In the genomic region with DNA sequence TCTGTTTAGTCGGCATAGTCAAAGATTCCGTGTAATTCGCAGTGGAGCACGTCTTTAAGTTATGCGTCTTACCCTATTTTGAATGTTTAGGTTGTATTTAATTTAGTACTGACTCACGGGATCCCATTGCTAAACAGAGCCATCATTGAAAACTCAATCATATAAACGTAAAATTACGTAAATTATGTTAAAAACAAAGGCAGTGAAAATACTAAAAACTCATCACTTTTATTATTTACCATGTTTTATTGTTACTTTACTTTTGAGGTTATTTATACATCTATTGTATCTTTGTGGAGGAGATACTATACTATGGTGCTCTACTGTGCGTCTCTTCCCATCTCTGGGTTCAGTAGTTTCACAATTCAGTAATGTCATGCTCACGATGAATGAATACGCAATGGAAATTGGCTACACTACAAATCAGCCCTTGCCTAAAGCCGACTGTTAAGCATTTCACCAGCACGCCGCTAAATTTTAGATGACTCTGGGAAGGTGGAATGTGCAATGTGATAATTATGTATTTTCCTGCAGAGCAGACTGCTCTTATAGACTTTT, we compare ENCODE assay signal across 8 cellular contexts. TPM values are rescaled to one million over a fixed set of nuclear protein-coding genes. Genes with fewer than 3 reads are reported as not detected.
DNase-seq lines count a peak whose midpoint lies in the region; ATAC-seq and TF ChIP-seq lines count a peak whose summit lies in the region.

No MANE protein-coding gene starts in this region.

- peak overlapping the region; percentile 87 for H3K9ac ChIP-seq in fibroblast of lung (ENCODE audit: insufficient read depth, low read length)

- peaks cover 12% of the 10 kb centered on the region for H3K4me1 Mint-ChIP-seq in nephron progenitor cell

- H3K4me2 ChIP-seq in fibroblast of lung (ENCODE audit: extremely low read depth, insufficient read depth, low read length): peak overlapping the region; percentile 46

- no peaks in the 10 kb centered on the region for H3K27me3 ChIP-seq in fibroblast of lung (ENCODE audit: control insufficient read depth, insufficient read depth, low read length)

- no peak for ATAC-seq in GM19023 (IDR thresholded peaks at IDR 0.05; ENCODE audit: unreplicated experiment)

- H3K4me3 ChIP-seq in WI38 (ENCODE audit: low read depth, low read length) (peak overlapping the region; percentile 71), fibroblast of lung (replicated peaks in 1 of 4; ENCODE audit: control extremely low read depth in 1 of 4, insufficient read depth in 1 of 4, low read depth in 3 of 4, low read length in 4 of 4) (peak overlapping the region; percentile 35 to 91 (median 67))

- H3K9me3 ChIP-seq in fibroblast of lung (ENCODE audit: control insufficient read depth, insufficient read depth, low read depth, low read length): no peaks in the 10 kb centered on the region

- DNase-seq in DMS79 treated with DMSO at 0.1 percent for 48 hours (lab: John Stamatoyannopoulos, UW) (peak; percentile 18), DMS79 (lab: John Stamatoyannopoulos, UW) (no peak), M059J (ENCODE audit: low read depth) (peak; percentile 83), fibroblast of lung (ENCODE audit: low read depth in 2 of 2) (peak; percentile 77 to 79), nephron progenitor cell (no peak), T-helper 9 cell (no peak)

- H3K27ac ChIP-seq in fibroblast of lung (ENCODE audit: insufficient read depth, low read length): peak overlapping the region; percentile 83

- H3K36me3 ChIP-seq in fibroblast of lung (ENCODE audit: control insufficient read depth, insufficient read depth, low read length): no peaks in the 10 kb centered on the region

- H3K4me1 ChIP-seq in fibroblast of lung (ENCODE audit: control insufficient read depth, extremely low read depth, insufficient read depth, low read length): no peaks in the 10 kb centered on the region

- H3K4me3 Mint-ChIP-seq in nephron progenitor cell: peak overlapping the region; percentile 88

- H3K9me3 Mint-ChIP-seq in nephron progenitor cell: peaks cover 49% of the 10 kb centered on the region

- H3K79me2 ChIP-seq in fibroblast of lung (ENCODE audit: control insufficient read depth, insufficient read depth, low read length): peaks cover 2% of the 10 kb centered on the region

- TF ChIP-seq CTCF in WI38 (IDR thresholded peaks at IDR 0.05; ENCODE audit: low read depth, low read length) (no peak), fibroblast of lung (conservative IDR thresholded peaks at IDR 0.05 in 1 of 2, IDR thresholded peaks at IDR 0.05 in 1 of 2; ENCODE audit: low read depth in 1 of 2, low read length in 2 of 2) (no peak), nephron progenitor cell (IDR thresholded peaks at IDR 0.05) (no peak)

- peaks cover 11% of the 10 kb centered on the region for H3K36me3 Mint-ChIP-seq in nephron progenitor cell (ENCODE audit: low read depth)

- no peaks in the 10 kb centered on the region for H4K20me1 ChIP-seq in fibroblast of lung (ENCODE audit: control insufficient read depth, extremely low read depth, insufficient read depth, low read length)

- H2AFZ ChIP-seq in fibroblast of lung (ENCODE audit: low read length): no peak overlapping the region

- no peaks in the 10 kb centered on the region for H3K27me3 Mint-ChIP-seq in nephron progenitor cell (ENCODE audit: low read depth, poor library complexity)

- peak overlapping the region; percentile 98 for H3K27ac Mint-ChIP-seq in nephron progenitor cell

RNA-seq across cellular contexts. Expression of a gene that starts 0.9 kb away (rescaled TPM):
- total RNA-seq in M059J (2014; rRNA removed; shearing (Covaris generic)): 88.9 and 139 TPM in 2 replicates
- total RNA-seq in fibroblast of lung: 18.3 and 21.3 TPM in 2 replicates
- polyA plus RNA-seq in fibroblast of lung: 92.4 and 97.1 TPM in 2 replicates
- 71.7 and 79.4 TPM in 2 replicates for polyA plus RNA-seq in fibroblast of lung (2012)
- polyA minus RNA-seq in fibroblast of lung (ENCODE audit: low replicate concordance): 46.6 and 52.8 TPM in 2 replicates

RNA-seq across cellular contexts. Expression of a gene that starts 5.1 kb away (rescaled TPM):
- total RNA-seq in M059J (2014; rRNA removed; shearing (Covaris generic)): 5.3 and 9.3 TPM in 2 replicates
- 5.4 and 7.9 TPM in 2 replicates for total RNA-seq in fibroblast of lung
- polyA plus RNA-seq in fibroblast of lung: 3.2 and 4.5 TPM in 2 replicates
- 2.5 and 2.7 TPM in 2 replicates for polyA plus RNA-seq in fibroblast of lung (2012)
- 0.19 TPM in 1 of 2 replicates, not detected in the other for polyA minus RNA-seq in fibroblast of lung (ENCODE audit: low replicate concordance)

RNA-seq across cellular contexts. Expression of a gene that starts 43.3 kb away (rescaled TPM):
- total RNA-seq in M059J (2014; rRNA removed; shearing (Covaris generic)): 46.7 and 57.6 TPM in 2 replicates
- 9.6 and 10.3 TPM in 2 replicates for total RNA-seq in fibroblast of lung
- polyA plus RNA-seq in fibroblast of lung: 8.1 and 8.4 TPM in 2 replicates
- 6.6 and 8.0 TPM in 2 replicates for polyA plus RNA-seq in fibroblast of lung (2012)
- polyA minus RNA-seq in fibroblast of lung (ENCODE audit: low replicate concordance): 1.0 and 3.0 TPM in 2 replicates

RNA-seq across cellular contexts. Expression of a gene that starts 43.3 kb away (rescaled TPM):
- total RNA-seq in M059J (2014; rRNA removed; shearing (Covaris generic)): 3.8 and 11.6 TPM in 2 replicates
- 14.6 and 16.0 TPM in 2 replicates for total RNA-seq in fibroblast of lung
- polyA plus RNA-seq in fibroblast of lung: 9.3 and 10.6 TPM in 2 replicates
- 15.6 and 17.6 TPM in 2 replicates for polyA plus RNA-seq in fibroblast of lung (2012)
- polyA minus RNA-seq in fibroblast of lung (ENCODE audit: low replicate concordance): 2.9 TPM in 1 of 2 replicates, not detected in the other

RNA-seq across cellular contexts. Expression of a gene that starts 43.7 kb away (rescaled TPM):
- total RNA-seq in M059J (2014; rRNA removed; shearing (Covaris generic)): 14.5 and 26.9 TPM in 2 replicates
- total RNA-seq in fibroblast of lung: 9.5 and 12.1 TPM in 2 replicates
- 22.0 and 29.8 TPM in 2 replicates for polyA plus RNA-seq in fibroblast of lung
- 17.0 and 20.4 TPM in 2 replicates for polyA plus RNA-seq in fibroblast of lung (2012)
- 8.0 and 14.1 TPM in 2 replicates for polyA minus RNA-seq in fibroblast of lung (ENCODE audit: low replicate concordance)

Comparison
In these comparisons a context has a peak if more than half of its experiments do, and no peak if none do; other contexts are left out.
1. DNase-seq: peak in DMS79 treated with DMSO at 0.1 percent for 48 hours (single experiment), M059J (single experiment) and fibroblast of lung (2 of 2); none in DMS79 (single experiment), nephron progenitor cell (single experiment) and T-helper 9 cell (single experiment).